Comparison of ENCODE assay signal across 17 cellular contexts in the genomic region with DNA sequence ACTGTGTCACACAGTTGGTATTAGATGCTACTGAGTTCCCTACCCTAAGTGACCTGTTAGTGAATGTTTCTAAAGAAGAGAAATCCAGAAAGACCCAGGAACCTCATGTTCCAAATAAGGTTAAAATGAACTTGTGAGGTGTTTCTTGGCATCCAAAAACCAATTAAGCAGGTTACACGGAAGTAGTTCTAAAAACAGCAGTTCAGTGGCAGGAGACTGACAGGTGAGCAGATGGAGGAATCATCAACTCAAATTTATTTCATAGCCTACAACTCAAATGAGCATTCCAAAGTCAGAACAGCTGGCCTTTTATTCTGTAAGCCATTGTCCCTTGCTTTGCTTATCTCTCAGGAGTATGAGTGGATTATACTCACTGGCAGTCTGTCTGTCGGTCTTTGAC.
"Had no signal": no experiment of that assay in that cellular context is flagged by ENCODE, and none has a peak within 500 bp of the region (broad histone marks: within the 10 kb centered on the region; RNA-seq: fewer than 3 reads in every experiment).

No MANE protein-coding gene starts in this region.

- H3K27me3 ChIP-seq: brain microvascular endothelial cell, right atrium auricular region, transverse colon, vagina had no signal

- H3K9me3 ChIP-seq: right atrium auricular region, transverse colon had no signal

- DNase-seq: activated B cell treated with CpG ODN at 0.5 μM for 24 hours; activated CD4-positive, alpha-beta T cell treated with anti-CD3 and anti-CD28 coated beads, Interleukin-2, amount 10 ng/mL, durations not matched to agents 24 days and 14 days; activated naive CD4-positive, alpha-beta T cell; activated naive CD8-positive, alpha-beta T cell treated with anti-CD3 and anti-CD28 coated beads, Interleukin-2, amount 10 ng/mL, durations not matched to agents 7 days and 5 days; anterior cingulate cortex; brain microvascular endothelial cell; cerebellar nuclear complex; effector memory CD4-positive, alpha-beta T cell; foreskin melanocyte; nephron progenitor cell; occipital lobe; small intestine; stimulated activated naive CD8-positive, alpha-beta T cell treated with anti-CD3 and anti-CD28 coated beads, Interleukin-15, Interleukin-2, amounts not matched to agents 100 U/mL and 50 U/mL, for 24 hours; transverse colon had no signal

- H3K36me3 ChIP-seq: brain microvascular endothelial cell, right atrium auricular region, transverse colon, vagina had no signal

- H3K27ac ChIP-seq: brain microvascular endothelial cell, epithelial cell of prostate, right atrium auricular region, transverse colon, vagina had no signal

- ATAC-seq: stimulated activated naive CD8-positive, alpha-beta T cell treated with anti-CD3 and anti-CD28 coated beads, Interleukin-15, Interleukin-2, amounts not matched to agents 100 U/mL and 50 U/mL, for 24 hours had no signal

- H3K4me3 ChIP-seq: right atrium auricular region, transverse colon, vagina had no signal

- H3K4me1 ChIP-seq: right atrium auricular region, transverse colon, vagina had no signal
